16 cellular contexts compared by ENCODE assay signal in the genomic region with DNA sequence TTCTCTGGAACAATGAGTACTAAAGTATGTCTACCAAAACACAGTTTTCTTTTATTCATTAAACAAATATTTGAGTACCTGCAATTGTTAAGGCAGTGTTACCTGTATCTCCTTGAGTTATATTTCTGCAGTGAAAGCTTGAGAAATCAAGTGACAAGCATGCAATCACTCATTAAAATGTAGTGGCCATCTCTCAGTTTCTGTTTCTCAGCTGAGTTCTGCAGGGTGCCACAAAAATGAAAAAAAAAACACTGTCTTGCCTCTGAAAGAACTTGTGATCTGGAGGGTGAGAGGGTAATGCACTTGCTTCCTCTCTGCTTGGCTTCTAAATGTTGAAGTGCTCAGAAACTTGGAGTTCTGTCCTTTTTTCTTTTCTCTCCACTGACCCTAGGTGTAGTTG. TPM values are rescaled to one million over a fixed set of nuclear protein-coding genes. Genes with fewer than 3 reads are reported as not detected.
DNase-seq lines count a peak whose midpoint lies in the region; ATAC-seq and TF ChIP-seq lines count a peak whose summit lies in the region.
"Had no signal": no experiment of that assay in that cellular context is flagged by ENCODE, and none has a peak within 500 bp of the region (broad histone marks: within the 10 kb centered on the region; RNA-seq: fewer than 3 reads in every experiment).

No MANE protein-coding gene starts in this region.

- peak; percentile 81 for ATAC-seq in GM19025 (IDR thresholded peaks at IDR 0.05; ENCODE audit: low read depth, unreplicated experiment)
- peak; percentile 70 for ATAC-seq in GM21825 (IDR thresholded peaks at IDR 0.05; ENCODE audit: unreplicated experiment)
- ATAC-seq in HG03460 (IDR thresholded peaks at IDR 0.05; ENCODE audit: unreplicated experiment), result peak; percentile 67
- ATAC-seq: Right ventricle myocardium inferior had no signal

- TF ChIP-seq POLR2A in esophagus squamous epithelium (IDR thresholded peaks at IDR 0.05), result no peak

- no peaks in the 10 kb centered on the region for H3K27me3 ChIP-seq in esophagus squamous epithelium
- no peaks in the 10 kb centered on the region for H3K27me3 ChIP-seq in colonic mucosa
- H3K27me3 ChIP-seq: stomach had no signal

- no peak overlapping the region for H3K4me3 ChIP-seq in esophagus squamous epithelium
- no peak overlapping the region for H3K4me3 ChIP-seq in colonic mucosa
- H3K4me3 ChIP-seq: stomach had no signal

- peak; percentile 35 for DNase-seq in GM13977 (ENCODE audit: low spot score)
- no peak for DNase-seq in UCSD-AML1 (lab: John Stamatoyannopoulos, UW; ENCODE audit: unreplicated experiment)
- DNase-seq in esophagus squamous epithelium (lab: John Stamatoyannopoulos, UW), result no peak
- no peak for DNase-seq in colonic mucosa
- no peak for DNase-seq in dedifferentiated amniotic fluid mesenchymal stem cell (ENCODE audit: extremely low spot score)
- DNase-seq: anterior cingulate cortex; DMS79 treated with DMSO at 0.1 percent for 48 hours; islet precursor cell; KBM-7; NCI-H187 treated with DMSO at 0.1 percent for 48 hours; stimulated activated CD4-positive, alpha-beta T cell treated with anti-CD3 and anti-CD28 coated beads, Interleukin-2, amount 100 ng/mL, for 48 hours; stomach had no signal

- H3K36me3 ChIP-seq in esophagus squamous epithelium (no peaks in the 10 kb centered on the region), colonic mucosa (no peaks in the 10 kb centered on the region)
- H3K36me3 ChIP-seq: stomach had no signal

- H3K27ac ChIP-seq in esophagus squamous epithelium, result no peak overlapping the region
- no peak overlapping the region for H3K27ac ChIP-seq in colonic mucosa
- H3K27ac ChIP-seq: stomach had no signal

- H3K9ac ChIP-seq in colonic mucosa (ENCODE audit: low read depth in 2 of 2, low read length in 2 of 2), result no peak overlapping the region

- H3K9me3 ChIP-seq in esophagus squamous epithelium (no peaks in the 10 kb centered on the region), colonic mucosa (no peaks in the 10 kb centered on the region)
- H3K9me3 ChIP-seq: stomach had no signal

- TF ChIP-seq CTCF in GM13977 (IDR thresholded peaks at IDR 0.05; ENCODE audit: extremely low read depth, insufficient read depth, missing control alignments) (no peak), esophagus squamous epithelium (IDR thresholded peaks at IDR 0.05) (no peak), colonic mucosa (IDR thresholded peaks at IDR 0.05) (no peak)

- in situ Hi-C loops in GM13977 (cut with MboI; ENCODE audit: low pct_unique_long_range_greater_than_20kb, low sequenced_read_pairs, unreplicated experiment), result loop anchor here (10.0 kb wide), 1 partner anchor 65 kb away; no protein-coding TSS in a partner anchor

- intact Hi-C loops in esophagus squamous epithelium (cut with DNase I), result no loop called here
- intact Hi-C loops in colonic mucosa (cut with DNase I), result no loop called here

- H3K4me1 ChIP-seq in esophagus squamous epithelium (peaks cover 0 to 85% (median 30%) of the 10 kb centered on the region in 3 donors), colonic mucosa (no peaks in the 10 kb centered on the region)

RNA-seq across cellular contexts. Expression of gene QSER1, which starts 6.8 kb away (rescaled TPM):
- total RNA-seq in esophagus squamous epithelium, result 10 to 100 TPM; 26.7 to 43.5 (median 33.3) TPM
- total RNA-seq in colonic mucosa, result 10 to 100 TPM; 25.3 to 25.9 TPM
